ENCODE assay signal across 20 cellular contexts in genomic region chr6:144338951-144339681, GRCh38. TPM values are rescaled to one million over a fixed set of nuclear protein-coding genes. Genes with fewer than 3 reads are reported as not detected.
DNase-seq lines count a peak whose midpoint lies in the region; ATAC-seq and TF ChIP-seq lines count a peak whose summit lies in the region.
"Had no signal": no experiment of that assay in that cellular context is flagged by ENCODE, and none has a peak within 500 bp of the region (broad histone marks: within the 10 kb centered on the region; RNA-seq: fewer than 3 reads in every experiment).

No MANE protein-coding gene starts in this region.

- H3K79me2 ChIP-seq in PC-3 (ENCODE audit: low read length), result peaks cover 62% of the 10 kb centered on the region

- no peak overlapping the region for H3K9ac ChIP-seq in PC-3 (ENCODE audit: low read length)
- H3K9ac ChIP-seq: SK-N-SH had no signal

- no peaks in the 10 kb centered on the region for H3K9me3 ChIP-seq in tibial nerve
- H3K9me3 ChIP-seq in PC-3 (ENCODE audit: low read length), result no peaks in the 10 kb centered on the region
- H3K9me3 ChIP-seq: SK-N-SH had no signal

- DNase-seq in SKM-1 treated with dmso at 0.1 percent for 144 hours (lab: John Stamatoyannopoulos, UW; ENCODE audit: unreplicated experiment) (peak; percentile 58), SKM-1 (lab: John Stamatoyannopoulos, UW; ENCODE audit: unreplicated experiment) (no peak), RPMI8226 (peak; percentile 11), memory B cell (ENCODE audit: low spot score in 2 of 2) (no peak), tibial nerve (ENCODE audit: low spot score in 2 of 2) (no peak), PC-3 (no peak), SW480 (ENCODE audit: low spot score) (no peak), NCI-H1092 treated with DMSO at 0.1 percent for 48 hours (lab: John Stamatoyannopoulos, UW) (no peak)
- DNase-seq: 8988T; activated CD4-positive, alpha-beta memory T cell treated with anti-CD3 and anti-CD28 coated beads, Interleukin-2, amount 10 ng/mL, durations not matched to agents 7 days and 5 days; activated naive CD8-positive, alpha-beta T cell treated with anti-CD3 and anti-CD28 coated beads for 36 hours; activated T-cell treated with anti-CD3 and anti-CD28 coated beads, Interleukin-2, amount 50 U/mL, for 48 hours; CD8-positive, alpha-beta memory T cell; cortex of kidney; left ventricle myocardium superior; NCI-H187 treated with DMSO at 0.1 percent for 48 hours; NCI-H526; PC-9; posterior cingulate gyrus; SK-N-SH had no signal

- CTCF ChIA-PET in PC-3 (lab: Charles Lee), result no interaction called here

- TF ChIP-seq EP300 in tibial nerve (IDR thresholded peaks at IDR 0.05), result no peak

- POLR2A ChIA-PET in PC-3 (lab: Charles Lee; ENCODE audit: unreplicated experiment), result no interaction called here

- H3K9me2 ChIP-seq in PC-3 (replicated peaks; ENCODE audit: low read length), result no peaks in the 10 kb centered on the region
- H3K9me2 ChIP-seq: SK-N-SH had no signal

- no peak overlapping the region for H3K4me2 ChIP-seq in PC-3 (ENCODE audit: low read length)
- H3K4me2 ChIP-seq: PC-9, SK-N-SH had no signal

- ATAC-seq in memory B cell (ENCODE audit: low read depth) (no peak), PC-3 (no peak)
- ATAC-seq: left ventricle myocardium superior had no signal

- no peaks in the 10 kb centered on the region for H3K36me3 Mint-ChIP-seq in memory B cell
- H3K36me3 Mint-ChIP-seq: activated naive CD8-positive, alpha-beta T cell treated with anti-CD3 and anti-CD28 coated beads for 36 hours had no signal

- H2AFZ ChIP-seq in PC-3 (ENCODE audit: low read length), result no peak overlapping the region
- H2AFZ ChIP-seq: PC-9 had no signal

- BruUV-seq in PC-3 (replicated peaks; lab: Mats Ljungman, UMichigan), result no TSS peak

- H3K27ac ChIP-seq in tibial nerve (peak overlapping the region in 3 of 4 donors; percentile 9 to 72 (median 62)), PC-3 (ENCODE audit: low read length) (no peak overlapping the region)
- H3K27ac ChIP-seq: PC-9 had no signal

- intact Hi-C loops in PC-3 (cut with micrococcal nuclease), result no loop called here

- H3K9me3 Mint-ChIP-seq in memory B cell, result no peaks in the 10 kb centered on the region
- H3K9me3 Mint-ChIP-seq: activated CD4-positive, alpha-beta memory T cell treated with anti-CD3 and anti-CD28 coated beads, Interleukin-2, amount 10 ng/mL, durations not matched to agents 7 days and 5 days; activated naive CD8-positive, alpha-beta T cell treated with anti-CD3 and anti-CD28 coated beads for 36 hours; CD8-positive, alpha-beta memory T cell had no signal

- peaks cover 71% of the 10 kb centered on the region for H3K4me1 Mint-ChIP-seq in memory B cell

- H3K27me3 Mint-ChIP-seq in memory B cell, result no peaks in the 10 kb centered on the region
- H3K27me3 Mint-ChIP-seq: activated CD4-positive, alpha-beta memory T cell treated with anti-CD3 and anti-CD28 coated beads, Interleukin-2, amount 10 ng/mL, durations not matched to agents 7 days and 5 days; activated naive CD8-positive, alpha-beta T cell treated with anti-CD3 and anti-CD28 coated beads for 36 hours; CD8-positive, alpha-beta memory T cell had no signal

- H4K20me1 ChIP-seq in PC-3 (ENCODE audit: low read length), result no peaks in the 10 kb centered on the region

- H3K27me3 ChIP-seq in tibial nerve (no peaks in the 10 kb centered on the region), PC-3 (ENCODE audit: low read length) (no peaks in the 10 kb centered on the region)

- H3K4me3 Mint-ChIP-seq in memory B cell, result peak overlapping the region; percentile 35
- H3K4me3 Mint-ChIP-seq: activated CD4-positive, alpha-beta memory T cell treated with anti-CD3 and anti-CD28 coated beads, Interleukin-2, amount 10 ng/mL, durations not matched to agents 7 days and 5 days; activated naive CD8-positive, alpha-beta T cell treated with anti-CD3 and anti-CD28 coated beads for 36 hours; CD8-positive, alpha-beta memory T cell had no signal

- H3K4me3 ChIP-seq in tibial nerve, result no peak overlapping the region
- H3K4me3 ChIP-seq in PC-3 (ENCODE audit: low read length), result no peak overlapping the region
- H3K4me3 ChIP-seq: PC-9 had no signal

- TF ChIP-seq POLR2A in tibial nerve (IDR thresholded peaks at IDR 0.05), result no peak

- peaks cover 4 to 100% (median 51%) of the 10 kb centered on the region in 4 donors for H3K4me1 ChIP-seq in tibial nerve
- H3K4me1 ChIP-seq in PC-3 (ENCODE audit: insufficient read depth, low read length), result peaks cover 20% of the 10 kb centered on the region

- H3F3A ChIP-seq in PC-3 (ENCODE audit: low read length, unreplicated experiment), result no peaks in the 10 kb centered on the region

- peak overlapping the region; percentile 83 for H3K27ac Mint-ChIP-seq in memory B cell
- H3K27ac Mint-ChIP-seq: activated CD4-positive, alpha-beta memory T cell treated with anti-CD3 and anti-CD28 coated beads, Interleukin-2, amount 10 ng/mL, durations not matched to agents 7 days and 5 days; activated naive CD8-positive, alpha-beta T cell treated with anti-CD3 and anti-CD28 coated beads for 36 hours had no signal

- H3K36me3 ChIP-seq in tibial nerve, result no peaks in the 10 kb centered on the region
- no peaks in the 10 kb centered on the region for H3K36me3 ChIP-seq in PC-3 (ENCODE audit: low read depth, low read length)

- TF ChIP-seq CTCF in tibial nerve (IDR thresholded peaks at IDR 0.05), result no peak
- TF ChIP-seq CTCF in PC-3 (conservative IDR thresholded peaks at IDR 0.05; ENCODE audit: low read depth, low read length), result no peak

RNA-seq across cellular contexts. Expression of gene UTRN, which starts 54.0 kb away (rescaled TPM):
- total RNA-seq in tibial nerve (100 to 1,000 TPM; 279 to 370 (median 307) TPM), PC-3 (2014; rRNA removed) (49.0 and 58.3 TPM in 2 replicates)

Comparison
In these comparisons a context has a peak if more than half of its experiments do, and no peak if none do; other contexts are left out.
1. DNase-seq: peak in SKM-1 treated with dmso at 0.1 percent for 144 hours (single experiment) and RPMI8226 (single experiment); none in SKM-1 (single experiment), memory B cell (0 of 2), tibial nerve (0 of 2), PC-3 (single experiment), SW480 (single experiment) and NCI-H1092 treated with DMSO at 0.1 percent for 48 hours (single experiment).